ENCODE assay signal across 8 cellular contexts in the genomic region with DNA sequence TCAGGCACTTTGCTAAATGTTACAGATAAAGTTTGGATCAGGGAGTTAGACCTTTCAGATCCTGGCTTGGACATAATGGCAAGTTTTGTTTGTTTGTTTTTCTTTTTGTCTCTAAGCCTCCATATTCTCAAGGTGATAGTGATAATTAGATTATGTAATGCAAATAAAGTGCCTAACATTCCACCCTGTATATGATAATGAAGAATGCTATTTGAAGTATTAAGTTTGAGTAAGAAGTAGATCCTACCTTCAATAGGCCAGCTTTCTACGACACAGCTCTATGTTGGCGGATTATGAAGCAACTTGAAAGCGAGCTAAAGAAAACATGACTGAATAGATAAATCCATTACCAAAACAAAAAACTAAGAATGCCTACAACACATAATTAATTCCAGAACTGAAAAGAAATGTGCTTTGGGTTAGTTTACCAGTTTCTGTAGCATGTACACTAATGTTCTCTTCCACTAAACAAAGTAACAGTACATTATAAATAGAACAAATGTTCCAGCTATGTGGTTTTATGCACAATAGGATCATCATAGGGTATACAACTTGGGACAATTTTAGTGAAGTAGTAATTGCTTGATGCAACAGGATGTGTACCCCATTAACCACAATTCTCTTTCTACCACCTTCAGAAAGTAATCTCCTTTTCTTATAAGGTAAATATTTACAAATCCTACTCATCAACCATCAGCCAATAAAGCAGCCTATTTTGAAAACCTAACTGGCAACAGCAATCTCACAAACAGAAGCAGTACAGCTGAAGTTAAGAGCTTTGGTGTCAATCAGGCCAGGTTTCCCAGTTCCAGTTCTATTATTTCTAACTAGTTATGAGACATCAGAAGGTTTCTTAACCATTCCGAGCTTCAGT. TPM values are rescaled to one million over a fixed set of nuclear protein-coding genes. Genes with fewer than 3 reads are reported as not detected.
DNase-seq lines count a peak whose midpoint lies in the region; ATAC-seq, FAIRE-seq and TF ChIP-seq lines count a peak whose summit lies in the region.

No MANE protein-coding gene starts in this region.

- no peak overlapping the region for H2AK5ac ChIP-seq in H1 (ENCODE audit: low read depth, low read length)

- no peak overlapping the region for H2BK12ac ChIP-seq in H1 (ENCODE audit: low read depth, low read length)

- H3K27ac Mint-ChIP-seq in Calu3 (ENCODE audit: unreplicated experiment) = no peak overlapping the region
- H3K27ac Mint-ChIP-seq in neural progenitor cell = no peak overlapping the region

- H4K20me1 ChIP-seq in H1 (replicated peaks in 1 of 2; ENCODE audit: control insufficient read depth in 1 of 2, insufficient read depth in 2 of 2, low read length in 2 of 2) (peaks cover 0 to 2% of the 10 kb centered on the region in 2 experiments), neural progenitor cell (ENCODE audit: low read depth) (peaks cover 31% of the 10 kb centered on the region)

- H2BK15ac ChIP-seq in H1 (ENCODE audit: low read length) = no peak overlapping the region

- BruUV-seq in Calu3 (replicated peaks; lab: Mats Ljungman, UMichigan) = no TSS peak

- no peaks in the 10 kb centered on the region for H3K23me2 ChIP-seq in H1 (ENCODE audit: low read depth, low read length)

- H3K9me3 ChIP-seq in H1 (ENCODE audit: insufficient read depth in 2 of 2, low read depth in 1 of 2, low read length in 1 of 2) = peaks cover 4 to 14% of the 10 kb centered on the region in 2 experiments
- H3K9me3 ChIP-seq in neural progenitor cell (ENCODE audit: low read depth) = no peaks in the 10 kb centered on the region
- peaks cover 0 to 5% of the 10 kb centered on the region in 2 donors for H3K9me3 ChIP-seq in left lung

- H2BK20ac ChIP-seq in H1 (ENCODE audit: low read length) = no peak overlapping the region

- H2BK5ac ChIP-seq in H1 (ENCODE audit: low read depth, low read length) = no peak overlapping the region

- no peak for ATAC-seq in left lung

- TF ChIP-seq POLR2A in H1 (IDR thresholded peaks at IDR 0.05; ENCODE audit: control extremely low read depth in 1 of 2, low read depth in 2 of 2, low read length in 2 of 2) = no peak

- peaks cover 0 to 15% (median 0%) of the 10 kb centered on the region in 4 experiments; a peak in 1 of 8 replicates for H3K36me3 ChIP-seq in H1 (ENCODE audit: control insufficient read depth in 2 of 4, insufficient read depth in 4 of 4, low read length in 3 of 4)
- peaks cover 8% of the 10 kb centered on the region for H3K36me3 ChIP-seq in neural progenitor cell
- no peaks in the 10 kb centered on the region for H3K36me3 ChIP-seq in left lung

- intact Hi-C loops in Calu3 (cut with micrococcal nuclease; ENCODE audit: unreplicated experiment) = loop anchor here (10.0 kb wide), 1 partner anchor 293 kb away; no protein-coding TSS in a partner anchor
- intact Hi-C loops in left lung (cut with DNase I) = no loop called here

- DNase-seq in Calu3 (no peak), NCI-H69 (lab: John Stamatoyannopoulos, UW) (peak; percentile 50), H1 (ENCODE audit: low read depth in 1 of 2, low spot score in 2 of 2) (no peak), neural progenitor cell (ENCODE audit: low spot score) (no peak), urothelium cell line (ENCODE audit: low spot score) (no peak), left lung (no peak)
- DNase-seq in stimulated activated CD8-positive, alpha-beta memory T cell treated with anti-CD3 and anti-CD28 coated beads, Interleukin-4, amount 100 ng/mL, for 48 hours = no peak
- no peak for DNase-seq in stimulated activated CD4-positive, alpha-beta T cell treated with anti-CD3 and anti-CD28 coated beads, Interleukin-2, amount 100 ng/mL, for 48 hours

- peak overlapping the region; percentile 95 for H3K4me3 Mint-ChIP-seq in Calu3 (ENCODE audit: low read depth, unreplicated experiment)
- peak overlapping the region; percentile 99 for H3K4me3 Mint-ChIP-seq in neural progenitor cell

- H3K9me3 Mint-ChIP-seq in Calu3 (ENCODE audit: low read depth, unreplicated experiment) (no peaks in the 10 kb centered on the region), neural progenitor cell (peaks cover 11% of the 10 kb centered on the region)

- H3K4me1 ChIP-seq in H1 (replicated peaks in 1 of 4; ENCODE audit: control insufficient read depth in 3 of 4, insufficient read depth in 4 of 4, low read length in 3 of 4) (peaks cover 0 to 5% (median 1%) of the 10 kb centered on the region in 4 experiments; a peak in 2 of 7 replicates), neural progenitor cell (peaks cover 13% of the 10 kb centered on the region), left lung (peaks cover 10 to 25% of the 10 kb centered on the region in 2 donors)

- TF ChIP-seq EP300 in H1 (IDR thresholded peaks at IDR 0.05; ENCODE audit: borderline replicate concordance in 1 of 2, low read depth in 2 of 2, low read length in 2 of 2) = no peak

- no peak overlapping the region for H2BK120ac ChIP-seq in H1 (replicated peaks; ENCODE audit: low read depth, low read length)

- H3K4ac ChIP-seq in H1 (replicated peaks; ENCODE audit: insufficient read length, low read depth, low read length) = no peak overlapping the region

- 93% methylated on average over 4 of the region's 4 CpGs; no CpG with 5 or more reads in 1 of the 2 experiments for WGBS in H1 (ENCODE audit: extremely low coverage in 1 of 2, insufficient coverage in 1 of 2, insufficient read length in 1 of 2, insufficient replicate concordance in 2 of 2, low coverage in 1 of 2, low lambda C conversion rate in 2 of 2, missing lambda C conversion rate in 1 of 2), 2 experiments

- H3K27me3 Mint-ChIP-seq in Calu3 (ENCODE audit: unreplicated experiment) = no peaks in the 10 kb centered on the region
- H3K27me3 Mint-ChIP-seq in neural progenitor cell (ENCODE audit: insufficient read depth, low read depth) = no peaks in the 10 kb centered on the region

- H3K4me2 ChIP-seq in H1 (ENCODE audit: insufficient read depth in 1 of 2, low read depth in 2 of 2, low read length in 2 of 2) = peak overlapping the region; percentile 53 to 61
- peak overlapping the region; percentile 81 for H3K4me2 ChIP-seq in neural progenitor cell

- H3K4me1 Mint-ChIP-seq in Calu3 (ENCODE audit: low read depth, unreplicated experiment) (no peaks in the 10 kb centered on the region), neural progenitor cell (peaks cover 9% of the 10 kb centered on the region)

- H4K8ac ChIP-seq in H1 (ENCODE audit: extremely low read depth, insufficient read depth, low read length) = no peak overlapping the region

- H3K14ac ChIP-seq in H1 (ENCODE audit: insufficient read length) = no peak overlapping the region

- H3K4me3 ChIP-seq in H1 (ENCODE audit: extremely low read depth in 1 of 4, insufficient read depth in 2 of 4, low read depth in 3 of 4, low read length in 4 of 4) (peak overlapping the region in 3 of 4 experiments; percentile 16 to 87 (median 84); a peak in 4 of 8 replicates), neural progenitor cell (peak overlapping the region; percentile 85), left lung (peak overlapping the region in 1 of 2 donors; percentile 62)

- H3K9ac ChIP-seq in H1 (replicated peaks in 1 of 4; ENCODE audit: extremely low read depth in 1 of 4, low read depth in 3 of 4, low read length in 3 of 4) (peak overlapping the region in 1 of 4 experiments; percentile 34; a peak in 1 of 7 replicates), neural progenitor cell (no peak overlapping the region)

- POLR2A ChIA-PET in H1 (lab: Charles Lee; ENCODE audit: partially characterized antibody) = no interaction called here

- no peaks in the 10 kb centered on the region for H3F3A ChIP-seq in neural progenitor cell (ENCODE audit: low read depth)

- no peak for TF ChIP-seq RAD21 in H1 (IDR thresholded peaks at IDR 0.05 in 1 of 2, conservative IDR thresholded peaks at IDR 0.05 in 1 of 2; ENCODE audit: low read depth in 2 of 2, low read length in 2 of 2)

- FAIRE-seq in H1 (lab: Jason Lieb, UNC) (no peak), urothelium cell line (lab: Jason Lieb, UNC) (no peak)

- TF ChIP-seq CTCF in Calu3 (IDR thresholded peaks at IDR 0.05; ENCODE audit: unreplicated experiment) (no peak), H1 (IDR thresholded peaks at IDR 0.05; ENCODE audit: control extremely low read depth in 1 of 3, insufficient read depth in 1 of 3, low read depth in 1 of 3, low read length in 3 of 3) (no peak), neural progenitor cell (IDR thresholded peaks at IDR 0.05) (no peak), left lung (IDR thresholded peaks at IDR 0.05) (no peak)

- H3K23ac ChIP-seq in H1 (ENCODE audit: insufficient read length) = no peak overlapping the region

- H3K79me1 ChIP-seq in H1 (ENCODE audit: low read depth, low read length) = no peaks in the 10 kb centered on the region; the same call in 1 of the 2 replicates

- no peak overlapping the region for H3K18ac ChIP-seq in H1 (ENCODE audit: extremely low read depth, low read length)

- no peak overlapping the region for H4K5ac ChIP-seq in H1 (ENCODE audit: insufficient read length, low read depth, low read length)

- H3K56ac ChIP-seq in H1 (replicated peaks; ENCODE audit: insufficient read length, low read depth, low read length) = no peak overlapping the region

- H3K27ac ChIP-seq in H1 (ENCODE audit: low read depth, low read length) (no peak overlapping the region), neural progenitor cell (no peak overlapping the region), left lung (no peak overlapping the region)

- H4K91ac ChIP-seq in H1 (replicated peaks; ENCODE audit: insufficient read length, low read length) = no peak overlapping the region

- CTCF ChIA-PET in Calu3 (lab: Charles Lee) (interaction anchor here (0.6 kb wide), 1 partner anchor 919 kb away, joined by 3 read pairs; no protein-coding TSS in a partner anchor), H1 (lab: Charles Lee; ENCODE audit: partially characterized antibody) (interaction anchor here (1.1 to 1.6 kb wide), 2 partner anchors 25 to 32 kb away, joined by 3 read pairs; no protein-coding TSS in a partner anchor)

- H3K36me3 Mint-ChIP-seq in Calu3 (ENCODE audit: insufficient read depth, unreplicated experiment) (peaks cover 15% of the 10 kb centered on the region), neural progenitor cell (peaks cover 3% of the 10 kb centered on the region)

- no peak overlapping the region for H2AFZ ChIP-seq in H1 (ENCODE audit: low read length)
- no peak overlapping the region for H2AFZ ChIP-seq in neural progenitor cell (replicated peaks)

- H3K79me2 ChIP-seq in H1 (ENCODE audit: control insufficient read depth in 1 of 2, insufficient read depth in 2 of 2, low read length in 2 of 2) = peaks cover 3 to 58% of the 10 kb centered on the region in 2 experiments
- H3K79me2 ChIP-seq in neural progenitor cell (ENCODE audit: low read depth) = peaks cover 65% of the 10 kb centered on the region

- H3K27me3 ChIP-seq in H1 (replicated peaks in 1 of 4; ENCODE audit: control insufficient read depth in 3 of 4, extremely low read depth in 1 of 4, insufficient read depth in 3 of 4, low read length in 3 of 4) (no peaks in the 10 kb centered on the region), neural progenitor cell (no peaks in the 10 kb centered on the region), left lung (peaks cover 0 to 2% of the 10 kb centered on the region in 2 donors)

RNA-seq across cellular contexts. Expression of a gene that starts 1.5 kb away (rescaled TPM):
- total RNA-seq in Calu3 (2022) (59.8 and 71.2 TPM in 2 replicates), neural progenitor cell (ENCODE audit: low replicate concordance) (65.2 and 78.5 TPM in 2 replicates), left lung (10 to 100 TPM; 34.1 to 39.3 TPM)
- 75.3 and 80.2 TPM in 2 replicates for total RNA-seq in H1 (2021; fragmentation: NEBNext Ultra II Directional; extraction: Animal tissue kit (Norgen Biotek cat#: 25700))
- polyA plus RNA-seq in H1 (2011; rRNA removed) = 9.6 and 20.8 TPM in 2 replicates
- polyA plus RNA-seq in H1 (2011; cell fraction: cytosol; rRNA removed) = 207 TPM
- 6.5 TPM for polyA plus RNA-seq in H1 (2011; cell fraction: nucleus; rRNA removed)
- 253 to 814 TPM (median 543 TPM) in 4 replicates for polyA plus RNA-seq in H1 (2012, experiment 1 of 2)
- polyA plus RNA-seq in H1 (2012, experiment 2 of 2) = 70.9 TPM
- polyA plus RNA-seq in H1 (2013, experiment 1 of 2) = 158 TPM
- 184 TPM for polyA plus RNA-seq in H1 (2013, experiment 2 of 2)
- polyA minus RNA-seq in H1 (2011; rRNA and poly(A)+ RNA removed) = 5.5 and 13.6 TPM in 2 replicates
- 36.6 TPM for polyA minus RNA-seq in H1 (2011; cell fraction: cytosol; rRNA and poly(A)+ RNA removed)
- polyA minus RNA-seq in H1 (2011; cell fraction: nucleus; rRNA and poly(A)+ RNA removed) = 13.1 TPM
